In the genomic region with DNA sequence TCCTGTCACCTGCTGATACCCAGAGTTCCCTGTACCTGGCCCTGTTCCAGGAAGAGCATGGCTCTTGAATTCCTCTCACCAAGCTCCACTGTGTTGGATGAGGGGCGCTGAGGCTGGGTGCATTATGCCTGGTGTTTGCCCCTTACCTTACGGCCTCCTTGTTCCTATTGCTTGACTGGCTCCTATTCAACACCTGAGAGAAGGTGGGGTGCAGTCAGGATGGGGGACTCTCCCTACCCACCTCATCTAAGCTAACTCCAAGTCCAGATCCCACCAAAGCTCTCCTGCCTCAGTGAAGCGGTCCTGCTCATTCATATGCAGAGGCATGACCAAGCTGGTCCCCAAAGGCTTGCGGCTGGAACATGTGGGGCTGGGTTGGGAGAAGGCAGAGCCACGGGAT, we compare ENCODE assay signal across 18 cellular contexts. TPM values are rescaled to one million over a fixed set of nuclear protein-coding genes. Genes with fewer than 3 reads are reported as not detected.
DNase-seq lines count a peak whose midpoint lies in the region; ATAC-seq, FAIRE-seq and TF ChIP-seq lines count a peak whose summit lies in the region.
"Had no signal": no experiment of that assay in that cellular context is flagged by ENCODE, and none has a peak within 500 bp of the region (broad histone marks: within the 10 kb centered on the region; RNA-seq: fewer than 3 reads in every experiment).

No MANE protein-coding gene starts in this region.

- H2BK15ac ChIP-seq in neuronal stem cell (ENCODE audit: low read length): no peak overlapping the region
- H2BK15ac ChIP-seq in H9 (ENCODE audit: low read depth, low read length): no peak overlapping the region

- no peak overlapping the region for H2BK12ac ChIP-seq in neuronal stem cell (ENCODE audit: low read length)
- H2BK12ac ChIP-seq in H9 (ENCODE audit: insufficient read length, low read depth, low read length): no peak overlapping the region

- no peak overlapping the region for H3K56ac ChIP-seq in H9 (ENCODE audit: insufficient read length, low read depth, low read length)

- peak overlapping the region; percentile 39 for H3K27ac Mint-ChIP-seq in activated naive CD4-positive, alpha-beta T cell treated with anti-CD3 and anti-CD28 coated beads for 36 hours
- H3K27ac Mint-ChIP-seq in activated naive CD4-positive, alpha-beta T cell treated with anti-CD3 and anti-CD28 coated beads, Interleukin-2, amount 10 ng/mL, durations not matched to agents 7 days and 5 days: no peak overlapping the region
- H3K27ac Mint-ChIP-seq in activated T-helper 17 cell treated with anti-CD3 and anti-CD28 coated beads, Interleukin-2, amount 50 U/mL, for 72 hours: no peak overlapping the region
- peak overlapping the region in 1 of 3 experiments; percentile 6; a peak in 1 of 7 replicates for H3K27ac Mint-ChIP-seq in H9
- H3K27ac Mint-ChIP-seq: CD8-positive, alpha-beta memory T cell; HFFc6 had no signal

- H3K18ac ChIP-seq in neuronal stem cell (ENCODE audit: low read length) (no peak overlapping the region), H9 (ENCODE audit: insufficient read length, low read depth, low read length) (no peak overlapping the region)

- intact Hi-C loops in activated naive CD4-positive, alpha-beta T cell treated with anti-CD3 and anti-CD28 coated beads for 36 hours (cut with micrococcal nuclease): no loop called here

- TF ChIP-seq CTCF in bronchial epithelial cell (IDR thresholded peaks at IDR 0.05; ENCODE audit: insufficient read depth, low read length, severe bottlenecking): no peak
- no peak for TF ChIP-seq CTCF in H9 (conservative IDR thresholded peaks at IDR 0.05)

- no peak overlapping the region for H3T11ph ChIP-seq in H9 (ENCODE audit: low read length)

- H3K9ac ChIP-seq in neuronal stem cell (ENCODE audit: low read depth, low read length, poor library complexity): no peak overlapping the region
- no peak overlapping the region for H3K9ac ChIP-seq in H9 (ENCODE audit: extremely low read depth, insufficient read length, low read length)

- no peaks in the 10 kb centered on the region for H3K79me2 ChIP-seq in H9 (ENCODE audit: insufficient read depth, low read length)

- H3K4me1 ChIP-seq in neuronal stem cell (ENCODE audit: control insufficient read depth in 2 of 2, insufficient read depth in 1 of 2, low read depth in 1 of 2, low read length in 2 of 2) (peaks cover 8 to 20% of the 10 kb centered on the region in 2 donors), H9 (ENCODE audit: insufficient read depth, low read length) (no peaks in the 10 kb centered on the region)
- H3K4me1 ChIP-seq: Caco-2 had no signal

- ATAC-seq in activated T-helper 17 cell treated with anti-CD3 and anti-CD28 coated beads, Interleukin-2, amount 50 U/mL, for 72 hours (replicated peaks): no peak
- ATAC-seq in GM18867 (IDR thresholded peaks at IDR 0.05; ENCODE audit: unreplicated experiment) (no peak), HG03378 (IDR thresholded peaks at IDR 0.05; ENCODE audit: unreplicated experiment) (no peak)

- H3K36me3 ChIP-seq in bronchial epithelial cell (ENCODE audit: control insufficient read depth, insufficient read depth, low read length) (no peaks in the 10 kb centered on the region), neuronal stem cell (replicated peaks in 1 of 2; ENCODE audit: control insufficient read depth in 2 of 2, insufficient read depth in 2 of 2, low read length in 2 of 2) (no peaks in the 10 kb centered on the region)

- no peaks in the 10 kb centered on the region for H3K9me3 Mint-ChIP-seq in activated naive CD4-positive, alpha-beta T cell treated with anti-CD3 and anti-CD28 coated beads for 36 hours
- H3K9me3 Mint-ChIP-seq in activated naive CD4-positive, alpha-beta T cell treated with anti-CD3 and anti-CD28 coated beads, Interleukin-2, amount 10 ng/mL, durations not matched to agents 7 days and 5 days: no peaks in the 10 kb centered on the region
- peaks cover 3% of the 10 kb centered on the region for H3K9me3 Mint-ChIP-seq in activated T-helper 17 cell treated with anti-CD3 and anti-CD28 coated beads, Interleukin-2, amount 50 U/mL, for 72 hours
- H3K9me3 Mint-ChIP-seq in H9: no peaks in the 10 kb centered on the region
- H3K9me3 Mint-ChIP-seq: HFFc6 had no signal

- H3K4me3 Mint-ChIP-seq in activated naive CD4-positive, alpha-beta T cell treated with anti-CD3 and anti-CD28 coated beads for 36 hours: no peak overlapping the region
- H3K4me3 Mint-ChIP-seq in activated naive CD4-positive, alpha-beta T cell treated with anti-CD3 and anti-CD28 coated beads, Interleukin-2, amount 10 ng/mL, durations not matched to agents 7 days and 5 days: no peak overlapping the region
- no peak overlapping the region for H3K4me3 Mint-ChIP-seq in activated T-helper 17 cell treated with anti-CD3 and anti-CD28 coated beads, Interleukin-2, amount 50 U/mL, for 72 hours
- H3K4me3 Mint-ChIP-seq in H9: no peak overlapping the region
- H3K4me3 Mint-ChIP-seq: CD8-positive, alpha-beta memory T cell; HFFc6 had no signal

- H3K4me3 ChIP-seq in bronchial epithelial cell (ENCODE audit: low read depth, low read length) (no peak overlapping the region), neuronal stem cell (ENCODE audit: low read length in 2 of 2) (peak overlapping the region in 1 of 2 donors; percentile 37)

- no peak overlapping the region for H2BK20ac ChIP-seq in H9 (ENCODE audit: low read depth, low read length, poor library complexity, severe bottlenecking)

- H2AFZ ChIP-seq in neuronal stem cell (ENCODE audit: low read length): no peak overlapping the region
- H2AFZ ChIP-seq in H9 (ENCODE audit: low read length): no peak overlapping the region

- no peak overlapping the region for H4K5ac ChIP-seq in H9 (ENCODE audit: insufficient read length, low read depth, low read length)

- H2BK120ac ChIP-seq in neuronal stem cell (ENCODE audit: low read depth, low read length) (peak overlapping the region; percentile 2), H9 (ENCODE audit: low read depth, low read length, poor library complexity, severe bottlenecking) (no peak overlapping the region)

- H3K23ac ChIP-seq in neuronal stem cell (ENCODE audit: low read depth, low read length, poor library complexity): no peak overlapping the region
- H3K23ac ChIP-seq in H9 (ENCODE audit: insufficient read length, low read depth, low read length): no peak overlapping the region

- H4K91ac ChIP-seq in neuronal stem cell (ENCODE audit: low read depth, low read length, poor library complexity): no peak overlapping the region
- H4K91ac ChIP-seq in H9 (ENCODE audit: insufficient read length, low read depth, low read length): no peak overlapping the region

- H4K8ac ChIP-seq in neuronal stem cell (ENCODE audit: low read depth, low read length): no peak overlapping the region
- no peak overlapping the region for H4K8ac ChIP-seq in H9 (replicated peaks; ENCODE audit: insufficient read length, low read depth, low read length)

- no peak overlapping the region for H3K27ac ChIP-seq in neuronal stem cell (replicated peaks; ENCODE audit: low read length)
- H3K27ac ChIP-seq in H9 (ENCODE audit: insufficient read length, low read depth, low read length): no peak overlapping the region

- peaks cover 3% of the 10 kb centered on the region for H3K27me3 ChIP-seq in bronchial epithelial cell (ENCODE audit: control insufficient read depth, insufficient read depth, low read length)
- H3K27me3 ChIP-seq in neuronal stem cell (ENCODE audit: control insufficient read depth in 3 of 3, insufficient read depth in 3 of 3, low read depth in 1 of 3, low read length in 3 of 3): peaks cover 0 to 14% (median 0%) of the 10 kb centered on the region in 3 experiments
- no peaks in the 10 kb centered on the region for H3K27me3 ChIP-seq in H9 (ENCODE audit: insufficient read depth, low read length)

- no peaks in the 10 kb centered on the region for H3K23me2 ChIP-seq in H9 (ENCODE audit: insufficient read length, low read depth, low read length, poor library complexity, severe bottlenecking)

- H3K4me2 ChIP-seq in neuronal stem cell (ENCODE audit: insufficient read depth, low read length, poor library complexity, severe bottlenecking) (no peak overlapping the region), H9 (ENCODE audit: insufficient read depth, insufficient read length, low read length) (no peak overlapping the region)

- H4K20me1 ChIP-seq in H9 (ENCODE audit: control insufficient read depth, insufficient read depth, insufficient read length): no peaks in the 10 kb centered on the region

- H3K36me3 Mint-ChIP-seq in activated naive CD4-positive, alpha-beta T cell treated with anti-CD3 and anti-CD28 coated beads for 36 hours (ENCODE audit: low read depth): no peaks in the 10 kb centered on the region
- no peaks in the 10 kb centered on the region for H3K36me3 Mint-ChIP-seq in activated naive CD4-positive, alpha-beta T cell treated with anti-CD3 and anti-CD28 coated beads, Interleukin-2, amount 10 ng/mL, durations not matched to agents 7 days and 5 days
- no peaks in the 10 kb centered on the region for H3K36me3 Mint-ChIP-seq in activated T-helper 17 cell treated with anti-CD3 and anti-CD28 coated beads, Interleukin-2, amount 50 U/mL, for 72 hours (ENCODE audit: low read depth)
- no peaks in the 10 kb centered on the region for H3K36me3 Mint-ChIP-seq in H9 (ENCODE audit: insufficient read depth in 1 of 3, low read depth in 3 of 3)
- H3K36me3 Mint-ChIP-seq: CD8-positive, alpha-beta memory T cell had no signal

- CTCF ChIA-PET in activated naive CD4-positive, alpha-beta T cell treated with anti-CD3 and anti-CD28 coated beads for 36 hours (lab: Charles Lee): interaction anchor here (1.6 to 4.0 kb wide), 2 partner anchors 11 to 14 kb away, joined by 3 to 16 read pairs; no protein-coding TSS in a partner anchor
- CTCF ChIA-PET in activated naive CD4-positive, alpha-beta T cell treated with anti-CD3 and anti-CD28 coated beads, Interleukin-2, amount 10 ng/mL, durations not matched to agents 7 days and 5 days (lab: Charles Lee): interaction anchor here (2.9 kb wide), 1 partner anchor 11 kb away, joined by 13 read pairs; no protein-coding TSS in a partner anchor

- no peak for DNase-seq in activated naive CD4-positive, alpha-beta T cell treated with anti-CD3 and anti-CD28 coated beads for 36 hours
- DNase-seq in activated naive CD4-positive, alpha-beta T cell treated with anti-CD3 and anti-CD28 coated beads, Interleukin-2, amount 10 ng/mL, durations not matched to agents 7 days and 5 days: no peak
- DNase-seq in bronchial epithelial cell (ENCODE audit: low read depth) (no peak), neuronal stem cell (ENCODE audit: low spot score) (no peak), H9 (no peak)
- DNase-seq: ACHN; Caco-2; CD8-positive, alpha-beta memory T cell; DND-41; GDM1; GOT3; HCEC 1CT; HFFc6 had no signal

- no peak overlapping the region for H3K4ac ChIP-seq in neuronal stem cell (ENCODE audit: low read length)
- H3K4ac ChIP-seq in H9 (ENCODE audit: low read depth, low read length): no peak overlapping the region

- H3K4me1 Mint-ChIP-seq in activated naive CD4-positive, alpha-beta T cell treated with anti-CD3 and anti-CD28 coated beads for 36 hours (ENCODE audit: low read depth): peaks cover 5% of the 10 kb centered on the region
- no peaks in the 10 kb centered on the region for H3K4me1 Mint-ChIP-seq in activated naive CD4-positive, alpha-beta T cell treated with anti-CD3 and anti-CD28 coated beads, Interleukin-2, amount 10 ng/mL, durations not matched to agents 7 days and 5 days
- no peaks in the 10 kb centered on the region for H3K4me1 Mint-ChIP-seq in activated T-helper 17 cell treated with anti-CD3 and anti-CD28 coated beads, Interleukin-2, amount 50 U/mL, for 72 hours
- H3K4me1 Mint-ChIP-seq in H9: peaks cover 16 to 18% of the 10 kb centered on the region in 2 experiments

- H2AK5ac ChIP-seq in neuronal stem cell (ENCODE audit: low read depth, low read length) (peak overlapping the region; percentile 59), H9 (ENCODE audit: insufficient read length, low read length) (no peak overlapping the region)

- H3K9me3 ChIP-seq in neuronal stem cell (replicated peaks in 1 of 2; ENCODE audit: control insufficient read depth in 2 of 2, insufficient read depth in 1 of 2, low read depth in 1 of 2, low read length in 2 of 2) (peaks cover 0 to 3% of the 10 kb centered on the region in 2 donors), H9 (ENCODE audit: control insufficient read depth, low read depth, low read length) (no peaks in the 10 kb centered on the region)
- H3K9me3 ChIP-seq: Caco-2 had no signal

- H2BK5ac ChIP-seq in neuronal stem cell (ENCODE audit: low read length) (no peak overlapping the region), H9 (ENCODE audit: insufficient read length, low read length) (no peak overlapping the region)

- H3K79me1 ChIP-seq in neuronal stem cell (ENCODE audit: low read depth, low read length): no peaks in the 10 kb centered on the region
- H3K79me1 ChIP-seq in H9 (ENCODE audit: insufficient read depth, low read depth, low read length, poor library complexity, severe bottlenecking): no peaks in the 10 kb centered on the region

- no CpG with 5 or more reads among the region's 5 CpGs for WGBS in neuronal stem cell (ENCODE audit: extremely low coverage in 2 of 2, insufficient read length in 2 of 2, insufficient replicate concordance in 1 of 2), 2 donors
- WGBS in H9 (ENCODE audit: extremely low coverage, insufficient read length, low lambda C conversion rate): no CpG with 5 or more reads among the region's 5 CpGs

- H3K27me3 Mint-ChIP-seq in activated naive CD4-positive, alpha-beta T cell treated with anti-CD3 and anti-CD28 coated beads for 36 hours (ENCODE audit: low read depth): peaks cover 29% of the 10 kb centered on the region
- peaks cover 63% of the 10 kb centered on the region for H3K27me3 Mint-ChIP-seq in activated naive CD4-positive, alpha-beta T cell treated with anti-CD3 and anti-CD28 coated beads, Interleukin-2, amount 10 ng/mL, durations not matched to agents 7 days and 5 days
- peaks cover 38% of the 10 kb centered on the region for H3K27me3 Mint-ChIP-seq in activated T-helper 17 cell treated with anti-CD3 and anti-CD28 coated beads, Interleukin-2, amount 50 U/mL, for 72 hours
- H3K27me3 Mint-ChIP-seq in H9 (ENCODE audit: low read depth): peaks cover 6% of the 10 kb centered on the region

- peak; percentile 81 for FAIRE-seq in bronchial epithelial cell (lab: Jason Lieb, UNC)
- FAIRE-seq: GM12892, GM19239 had no signal

- H3K14ac ChIP-seq in neuronal stem cell (ENCODE audit: low read length) (no peak overlapping the region), H9 (ENCODE audit: insufficient read depth, low read length) (no peak overlapping the region)

RNA-seq across cellular contexts. Expression of a gene that starts 35.8 kb away (rescaled TPM):
- total RNA-seq in activated naive CD4-positive, alpha-beta T cell treated with anti-CD3 and anti-CD28 coated beads for 36 hours: 1 to 10 TPM; 6.3 to 6.8 TPM
- 0.26 TPM in 2 replicates for total RNA-seq in bronchial epithelial cell
- polyA plus RNA-seq in neuronal stem cell (2013, experiment 1 of 2): 12.4 TPM
- polyA plus RNA-seq in neuronal stem cell (2013, experiment 2 of 2): 12.3 TPM
- 10 to 100 TPM; 11.5 to 13.4 TPM for total RNA-seq in activated T-helper 17 cell treated with anti-CD3 and anti-CD28 coated beads, Interleukin-2, amount 50 U/mL, for 72 hours
- 19.9 and 23.7 TPM in 2 replicates for total RNA-seq in H9 (2021)
- total RNA-seq: Caco-2, HFFc6 had no signal

RNA-seq across cellular contexts. Expression of a gene that starts 59.1 kb away (rescaled TPM):
- total RNA-seq in activated naive CD4-positive, alpha-beta T cell treated with anti-CD3 and anti-CD28 coated beads for 36 hours: not detected
- total RNA-seq in bronchial epithelial cell: not detected in 2 replicates
- polyA plus RNA-seq in neuronal stem cell (2013, experiment 1 of 2): 9.9 TPM
- polyA plus RNA-seq in neuronal stem cell (2013, experiment 2 of 2): 9.4 TPM
- total RNA-seq in activated T-helper 17 cell treated with anti-CD3 and anti-CD28 coated beads, Interleukin-2, amount 50 U/mL, for 72 hours: not detected
- total RNA-seq in H9 (2021): 0.39 and 0.50 TPM in 2 replicates
- total RNA-seq: Caco-2; CD8-positive, alpha-beta memory T cell; HFFc6 had no signal
